ENCODE assay signal across 9 cellular contexts in genomic region chr11:77636738-77637344, GRCh38. TPM values are rescaled to one million over a fixed set of nuclear protein-coding genes. Genes with fewer than 3 reads are reported as not detected.
DNase-seq lines count a peak whose midpoint lies in the region; ATAC-seq, FAIRE-seq and TF ChIP-seq lines count a peak whose summit lies in the region.
"Had no signal": no experiment of that assay in that cellular context is flagged by ENCODE, and none has a peak within 500 bp of the region (broad histone marks: within the 10 kb centered on the region; RNA-seq: fewer than 3 reads in every experiment).

No MANE protein-coding gene starts in this region.

- 0 out of 2 replicates have a peak, but pooled peaks cover under 1% of the 10 kb centered on the region for H3F3A ChIP-seq in PC-9 (ENCODE audit: insufficient read depth, low read depth)

- peak overlapping the region; percentile 65 for H3K27ac ChIP-seq in PC-9
- no peak overlapping the region for H3K27ac ChIP-seq in neutrophil

- H3K9me2 ChIP-seq in PC-9 (ENCODE audit: insufficient read depth): no peaks in the 10 kb centered on the region

- no peak for TF ChIP-seq POLR2A in H54 (IDR thresholded peaks at IDR 0.05; ENCODE audit: low read depth, low read length)

- BruUV-seq in PC-9 (replicated peaks; lab: Mats Ljungman, UMichigan): TSS peak; percentile 61

- H3K4me1 ChIP-seq in PC-9 (replicated peaks; ENCODE audit: insufficient read depth) (peaks cover 19% of the 10 kb centered on the region), endocrine pancreas (ENCODE audit: control insufficient read depth, insufficient read depth, low read length) (peaks cover 10% of the 10 kb centered on the region), neutrophil (ENCODE audit: control insufficient read depth in 1 of 2, insufficient read depth in 1 of 2, low read depth in 1 of 2, low read length in 1 of 2) (peaks cover 27 to 33% of the 10 kb centered on the region in 2 experiments)

- no peak for ATAC-seq in HG03280 (IDR thresholded peaks at IDR 0.05; ENCODE audit: unreplicated experiment)

- peaks cover 66% of the 10 kb centered on the region for H3K79me2 ChIP-seq in PC-9 (ENCODE audit: low read depth)

- H2AFZ ChIP-seq in PC-9: peak overlapping the region; percentile 99

- CTCF ChIA-PET in PC-9 (lab: Charles Lee): no interaction called here

- peaks cover 33% of the 10 kb centered on the region for H4K20me1 ChIP-seq in PC-9 (ENCODE audit: insufficient read depth)

- TF ChIP-seq CTCF in PC-9 (conservative IDR thresholded peaks at IDR 0.05) (no peak), neutrophil (IDR thresholded peaks at IDR 0.05) (no peak)

- POLR2A ChIA-PET in PC-9 (lab: Charles Lee; ENCODE audit: unreplicated experiment): no interaction called here

- 0 out of 2 replicates have a peak, but pooled peaks cover 4% of the 10 kb centered on the region for H3K9me3 ChIP-seq in PC-9 (ENCODE audit: insufficient read depth, low read depth)
- no peaks in the 10 kb centered on the region for H3K9me3 ChIP-seq in endocrine pancreas (ENCODE audit: control insufficient read depth, low read length)
- H3K9me3 ChIP-seq in neutrophil: no peaks in the 10 kb centered on the region

- H3K36me3 ChIP-seq in PC-9 (ENCODE audit: low read depth): peaks cover 13% of the 10 kb centered on the region; the same call in 1 of the 2 replicates
- no peaks in the 10 kb centered on the region for H3K36me3 ChIP-seq in endocrine pancreas (ENCODE audit: control insufficient read depth, insufficient read depth, low read length)
- H3K36me3 ChIP-seq in neutrophil: no peaks in the 10 kb centered on the region

- peak overlapping the region; percentile 84 for H3K4me3 ChIP-seq in PC-9
- H3K4me3 ChIP-seq in endocrine pancreas (ENCODE audit: control insufficient read depth, insufficient read depth, low read length): peak overlapping the region; percentile 67
- peak overlapping the region; percentile 61 to 69 for H3K4me3 ChIP-seq in neutrophil (ENCODE audit: low read depth in 1 of 2, low read length in 1 of 2)

- peak overlapping the region; percentile 71 for H3K9ac ChIP-seq in endocrine pancreas (ENCODE audit: control insufficient read depth, insufficient read depth, low read length)

- intact Hi-C loops in PC-9 (cut with micrococcal nuclease; ENCODE audit: unreplicated experiment): loop anchor here (1.0 to 5.0 kb wide), 4 partner anchors 184 to 590 kb away; partner anchors contain the start of genes AAMDC, INTS4, NDUFC2 and RSF1

- DNase-seq in DMS 273 (lab: John Stamatoyannopoulos, UW; ENCODE audit: unreplicated experiment) (peak; percentile 40), DMS 273 treated with DMSO at 0.1 percent for 48 hours (lab: John Stamatoyannopoulos, UW) (no peak), PC-9 (no peak), H54 (ENCODE audit: insufficient read length, low spot score) (no peak), NCI-H1092 (lab: John Stamatoyannopoulos, UW) (no peak)

- H3K27me3 ChIP-seq in PC-9 (ENCODE audit: insufficient read depth, low read depth) (no peaks in the 10 kb centered on the region), endocrine pancreas (ENCODE audit: control insufficient read depth, insufficient read depth, low read length) (no peaks in the 10 kb centered on the region), neutrophil (peaks cover 9% of the 10 kb centered on the region)

- H3K4me2 ChIP-seq in PC-9: peak overlapping the region; percentile 88

- FAIRE-seq in H54 (lab: Jason Lieb, UNC): no peak
- FAIRE-seq: A204.1 had no signal

RNA-seq across cellular contexts. Expression of gene CLNS1A, which starts 0.8 kb away (rescaled TPM):
- 190 and 232 TPM in 2 replicates for total RNA-seq in PC-9 (2021)

RNA-seq across cellular contexts. Expression of gene AQP11, which starts 47.1 kb away (rescaled TPM):
- total RNA-seq in PC-9 (2021): 1.1 and 1.4 TPM in 2 replicates
